23 cellular contexts compared by ENCODE assay signal in genomic region chr20:36786663-36787062, GRCh38. TPM values are rescaled to one million over a fixed set of nuclear protein-coding genes. Genes with fewer than 3 reads are reported as not detected.
DNase-seq lines count a peak whose midpoint lies in the region; ATAC-seq, FAIRE-seq and TF ChIP-seq lines count a peak whose summit lies in the region.
"Had no signal": no experiment of that assay in that cellular context is flagged by ENCODE, and none has a peak within 500 bp of the region (broad histone marks: within the 10 kb centered on the region; RNA-seq: fewer than 3 reads in every experiment).

No MANE protein-coding gene starts in this region.

- H3K9me3 ChIP-seq in HCT116 (ENCODE audit: control insufficient read depth in 1 of 2, insufficient read depth in 1 of 2, low read depth in 1 of 2, low read length in 2 of 2) (no peaks in the 10 kb centered on the region), endodermal cell (ENCODE audit: control insufficient read depth, low read length) (no peaks in the 10 kb centered on the region)
- H3K9me3 ChIP-seq: BE2C had no signal

- H3K9me3 Mint-ChIP-seq in endodermal cell: no peaks in the 10 kb centered on the region
- H3K9me3 Mint-ChIP-seq in stimulated activated naive B cell treated with anti-CD40 and anti-IgM and Interleukin-4, amounts not matched to agents 10 μg/mL and 1 μg/mL and 100 μg/mL, for 72 hours: no peaks in the 10 kb centered on the region
- H3K9me3 Mint-ChIP-seq: CD14-positive monocyte; CD8-positive, alpha-beta memory T cell; T-helper 1 cell treated with Interleukin-12 subunit alpha and Interleukin-12 subunit beta and Interleukin-4 antibody, amounts not matched to agents 30 μg/mL and 1 μg/mL, for 36 hours had no signal

- no peaks in the 10 kb centered on the region for H3K4me1 Mint-ChIP-seq in endodermal cell
- peaks cover 3 to 4% of the 10 kb centered on the region in 2 donors for H3K4me1 Mint-ChIP-seq in stimulated activated naive B cell treated with anti-CD40 and anti-IgM and Interleukin-4, amounts not matched to agents 10 μg/mL and 1 μg/mL and 100 μg/mL, for 72 hours
- H3K4me1 Mint-ChIP-seq: CD14-positive monocyte; CD8-positive, alpha-beta memory T cell had no signal

- H3K4me2 ChIP-seq in HCT116 (ENCODE audit: low read length): no peak overlapping the region
- H3K4me2 ChIP-seq: PC-9 had no signal

- peaks cover 43% of the 10 kb centered on the region for H3K36me3 Mint-ChIP-seq in endodermal cell (ENCODE audit: low read depth)
- peaks cover 30 to 42% of the 10 kb centered on the region in 2 donors for H3K36me3 Mint-ChIP-seq in stimulated activated naive B cell treated with anti-CD40 and anti-IgM and Interleukin-4, amounts not matched to agents 10 μg/mL and 1 μg/mL and 100 μg/mL, for 72 hours
- H3K36me3 Mint-ChIP-seq: CD8-positive, alpha-beta memory T cell had no signal

- ATAC-seq in HCT116: no peak
- no peak for ATAC-seq in stimulated activated naive B cell treated with anti-CD40 and anti-IgM and Interleukin-4, amounts not matched to agents 10 μg/mL and 1 μg/mL and 100 μg/mL, for 72 hours (replicated peaks)

- CTCF ChIA-PET in HCT116 (lab: Charles Lee): no interaction called here

- RAD21 ChIA-PET in HCT116 (lab: Charles Lee; ENCODE audit: low non-redundant PET in 1 of 2, low total read pairs in 2 of 2, uncharacterized antibody in 2 of 2, unreplicated experiment in 2 of 2): no interaction called here

- H3K4me3 ChIP-seq in HCT116 (replicated peaks in 1 of 2; ENCODE audit: low read depth in 1 of 2, low read length in 2 of 2): no peak overlapping the region
- no peak overlapping the region for H3K4me3 ChIP-seq in endodermal cell (ENCODE audit: low read length)
- H3K4me3 ChIP-seq: PC-9 had no signal

- H3K27me3 Mint-ChIP-seq in endodermal cell (ENCODE audit: insufficient read depth): no peaks in the 10 kb centered on the region
- no peaks in the 10 kb centered on the region for H3K27me3 Mint-ChIP-seq in stimulated activated naive B cell treated with anti-CD40 and anti-IgM and Interleukin-4, amounts not matched to agents 10 μg/mL and 1 μg/mL and 100 μg/mL, for 72 hours

- no peak overlapping the region for H3K4me3 Mint-ChIP-seq in endodermal cell
- H3K4me3 Mint-ChIP-seq in stimulated activated naive B cell treated with anti-CD40 and anti-IgM and Interleukin-4, amounts not matched to agents 10 μg/mL and 1 μg/mL and 100 μg/mL, for 72 hours: no peak overlapping the region
- H3K4me3 Mint-ChIP-seq: CD14-positive monocyte; CD8-positive, alpha-beta memory T cell; T-helper 1 cell treated with Interleukin-12 subunit alpha and Interleukin-12 subunit beta and Interleukin-4 antibody, amounts not matched to agents 30 μg/mL and 1 μg/mL, for 36 hours had no signal

- H3K9ac ChIP-seq in HCT116 (ENCODE audit: low read length): no peak overlapping the region
- no peak overlapping the region for H3K9ac ChIP-seq in endodermal cell (ENCODE audit: extremely low read depth, low read length, poor library complexity, severe bottlenecking)

- H2AFZ ChIP-seq in HCT116 (ENCODE audit: low read depth, low read length, poor library complexity, severe bottlenecking): no peak overlapping the region
- H2AFZ ChIP-seq: PC-9 had no signal

- 89 to 90% methylated on average over 5 of the region's 5 CpGs for WGBS in endodermal cell (ENCODE audit: insufficient coverage in 1 of 2, insufficient read length in 1 of 2), 2 experiments

- H3K4me1 ChIP-seq in HCT116 (ENCODE audit: control insufficient read depth in 1 of 2, insufficient read depth in 2 of 2, low read length in 2 of 2): no peaks in the 10 kb centered on the region
- H3K4me1 ChIP-seq in endodermal cell (ENCODE audit: control insufficient read depth, insufficient read depth, low read length): no peaks in the 10 kb centered on the region
- H3K4me1 ChIP-seq: BE2C had no signal

- FAIRE-seq in H54 (lab: Jason Lieb, UNC): no peak
- FAIRE-seq: H1 had no signal

- no peaks in the 10 kb centered on the region for H3K27me3 ChIP-seq in HCT116 (ENCODE audit: insufficient read depth, low read length)
- no peaks in the 10 kb centered on the region for H3K27me3 ChIP-seq in endodermal cell (ENCODE audit: control insufficient read depth, insufficient read depth, low read length, poor library complexity, severe bottlenecking)
- H3K27me3 ChIP-seq: BE2C had no signal

- H3K27ac Mint-ChIP-seq in endodermal cell: peak overlapping the region; percentile 55
- peak overlapping the region; percentile 10 for H3K27ac Mint-ChIP-seq in stimulated activated naive B cell treated with anti-CD40 and anti-IgM and Interleukin-4, amounts not matched to agents 10 μg/mL and 1 μg/mL and 100 μg/mL, for 72 hours
- H3K27ac Mint-ChIP-seq: CD14-positive monocyte; CD8-positive, alpha-beta memory T cell; T-helper 1 cell treated with Interleukin-12 subunit alpha and Interleukin-12 subunit beta and Interleukin-4 antibody, amounts not matched to agents 30 μg/mL and 1 μg/mL, for 36 hours had no signal

- DNase-seq in HCT116 (ENCODE audit: low read depth, low spot score) (no peak), endodermal cell (no peak), H54 (ENCODE audit: insufficient read length, low spot score) (no peak), NAMALWA (ENCODE audit: low spot score) (no peak), OCI-M1 (lab: John Stamatoyannopoulos, UW) (no peak)
- no peak for DNase-seq in stimulated activated naive B cell treated with anti-CD40 and anti-IgM and Interleukin-4, amounts not matched to agents 10 μg/mL and 1 μg/mL and 100 μg/mL, for 72 hours
- DNase-seq: BE2C; CD8-positive, alpha-beta memory T cell; DMS153; DND-41; KBM-7; NCI-H2029; NCI-H446; NCI-H524 treated with DMSO at 0.1 percent for 48 hours; NCI-H774; PC-9; SHP77 treated with DMSO at 0.1 percent for 48 hours; SW 1271 had no signal

- H3K36me3 ChIP-seq in HCT116 (ENCODE audit: control insufficient read depth in 1 of 2, insufficient read depth in 2 of 2, low read length in 2 of 2): peaks cover 0 to 5% of the 10 kb centered on the region in 2 experiments; a peak in 2 of 4 replicates
- peaks cover 49% of the 10 kb centered on the region for H3K36me3 ChIP-seq in endodermal cell (ENCODE audit: control insufficient read depth, insufficient read depth, low read length)

- no peaks in the 10 kb centered on the region for H3K9me2 ChIP-seq in HCT116 (ENCODE audit: insufficient read depth)

- TF ChIP-seq POLR2A in HCT116 (IDR thresholded peaks at IDR 0.05; ENCODE audit: borderline replicate concordance, extremely low read depth, insufficient read depth, insufficient read length) (no peak), H54 (IDR thresholded peaks at IDR 0.05; ENCODE audit: low read depth, low read length) (no peak)

- no peaks in the 10 kb centered on the region for H3K79me2 ChIP-seq in HCT116 (ENCODE audit: insufficient read depth, low read length)

- POLR2A ChIA-PET in HCT116 (lab: Charles Lee): no interaction called here

- BruUV-seq in HCT116 (replicated peaks; lab: Mats Ljungman, UMichigan): no TSS peak

- H4K20me1 ChIP-seq in HCT116 (ENCODE audit: insufficient read depth): no peaks in the 10 kb centered on the region

- no peak overlapping the region for H3K27ac ChIP-seq in HCT116 (ENCODE audit: low read depth, low read length)
- H3K27ac ChIP-seq in endodermal cell (ENCODE audit: low read depth, low read length): no peak overlapping the region
- H3K27ac ChIP-seq: HL-60, PC-9 had no signal

- TF ChIP-seq RAD21 in HCT116 (IDR thresholded peaks at IDR 0.05; ENCODE audit: low read depth): no peak

- TF ChIP-seq CTCF in HCT116 (IDR thresholded peaks at IDR 0.05 in 2 of 3, conservative IDR thresholded peaks at IDR 0.05 in 1 of 3; ENCODE audit: borderline replicate concordance in 1 of 3, insufficient read depth in 1 of 3, low read depth in 2 of 3, low read length in 2 of 3) (no peak), endodermal cell (conservative IDR thresholded peaks at IDR 0.05) (no peak)

- intact Hi-C loops in HCT116 (cut with micrococcal nuclease): no loop called here

TF ChIP-seq in HCT116, 20 proteins besides CTCF, POLR2A, EP300 and RAD21 (continues in another document):
- TF ChIP-seq ZFX (IDR thresholded peaks at IDR 0.05) (no peak), EGR1 (IDR thresholded peaks at IDR 0.05; ENCODE audit: low read depth) (no peak), EZH2 (IDR thresholded peaks at IDR 0.05) (no peak)

TF ChIP-seq in PFSK-1, 5 proteins besides CTCF, POLR2A, EP300 and RAD21:
- TF ChIP-seq REST (IDR thresholded peaks at IDR 0.05; ENCODE audit: insufficient read depth in 1 of 2, low read depth in 2 of 2, low read length in 2 of 2) (peak; percentile 68 to 87), TAF1 (IDR thresholded peaks at IDR 0.05; ENCODE audit: borderline replicate concordance, insufficient read depth, low read length) (no peak)
TF ChIP-seq in PFSK-1: peak in this region for 1.

RNA-seq across cellular contexts. Expression of gene DSN1, which starts 13.1 kb away (rescaled TPM):
- total RNA-seq in HCT116 (2021; ENCODE audit: unreplicated experiment) (27.9 TPM), endodermal cell (10 to 100 TPM; 21.4 to 32.4 TPM)
- 13.2 and 16.9 TPM in 2 replicates for polyA plus RNA-seq in HCT116 (2012)
- 10.8 TPM for polyA plus RNA-seq in PFSK-1 (2012; ENCODE audit: insufficient read length, low read depth)
- 26.4 TPM for polyA plus RNA-seq in endodermal cell (2013, experiment 1 of 2)
- polyA plus RNA-seq in endodermal cell (2013, experiment 2 of 2): 23.9 TPM

RNA-seq across cellular contexts. Expression of gene NDRG3, which starts 40.8 kb away (rescaled TPM):
- total RNA-seq in HCT116 (2021; ENCODE audit: unreplicated experiment) (29.3 TPM), endodermal cell (10 to 100 TPM; 24.6 to 26.1 TPM)
- 19.0 and 22.9 TPM in 2 replicates for polyA plus RNA-seq in HCT116 (2012)
- 22.4 TPM for polyA plus RNA-seq in PFSK-1 (2012; ENCODE audit: insufficient read length, low read depth)
- 32.2 TPM for polyA plus RNA-seq in endodermal cell (2013, experiment 1 of 2)
- polyA plus RNA-seq in endodermal cell (2013, experiment 2 of 2): 31.4 TPM
